Comparison of ENCODE assay signal across 1 cellular context in genomic region chr14:70073924-70074566, GRCh38.
TF ChIP-seq lines count a peak whose summit lies in the region.

No MANE protein-coding gene starts in this region.

TF ChIP-seq in HepG2, 621 proteins besides CTCF, POLR2A, EP300 and RAD21 (continued from another document and continues in another):
- TF ChIP-seq HMGXB3 (CRISPR knock-in tag; IDR thresholded peaks at IDR 0.05; ENCODE audit: borderline replicate concordance) (peak; percentile 70; the same call in 1 of the 2 replicates), GATAD1 (CRISPR knock-in tag; IDR thresholded peaks at IDR 0.05) (0 out of 2 replicates have a peak, but pooled peaks have one; percentile 49), PAWR (CRISPR knock-in tag; IDR thresholded peaks at IDR 0.05; ENCODE audit: borderline replicate concordance) (no peak), CSRNP2 (CRISPR knock-in tag; conservative IDR thresholded peaks at IDR 0.05; ENCODE audit: low read depth) (no peak), FOXO1 (CRISPR knock-in tag; IDR thresholded peaks at IDR 0.05) (peak; percentile 61; the same call in 1 of the 2 replicates), SALL1 (CRISPR knock-in tag; IDR thresholded peaks at IDR 0.05) (peak; percentile 75), ETV5 (CRISPR knock-in tag; IDR thresholded peaks at IDR 0.05; ENCODE audit: borderline replicate concordance) (peak; percentile 50; the same call in 1 of the 2 replicates), ZNF501 (CRISPR knock-in tag; IDR thresholded peaks at IDR 0.05) (peak; percentile 23; the same call in 1 of the 2 replicates), KLF11 (CRISPR knock-in tag; IDR thresholded peaks at IDR 0.05) (0 out of 2 replicates have a peak, but pooled peaks have one; percentile 40), ATF7-NPFF (CRISPR knock-in tag; IDR thresholded peaks at IDR 0.05; ENCODE audit: low read depth) (no peak; the same call in 1 of the 2 replicates), HBP1 (CRISPR knock-in tag; IDR thresholded peaks at IDR 0.05; ENCODE audit: low read depth) (peak; percentile 77; the same call in 1 of the 2 replicates), RFX3 (CRISPR knock-in tag; IDR thresholded peaks at IDR 0.05) (no peak), GLI4 (CRISPR knock-in tag; IDR thresholded peaks at IDR 0.05; ENCODE audit: borderline replicate concordance) (no peak), ZFP36 (IDR thresholded peaks at IDR 0.05; ENCODE audit: borderline replicate concordance, low read depth, low read length, partially characterized antibody) (no peak), ZBED4 (CRISPR knock-in tag; IDR thresholded peaks at IDR 0.05; ENCODE audit: borderline replicate concordance) (peak; percentile 32; the same call in 1 of the 2 replicates), ZFX (CRISPR knock-in tag; IDR thresholded peaks at IDR 0.05; ENCODE audit: low read depth) (peak; percentile 19; the same call in 1 of the 2 replicates), NCOA2 (CRISPR knock-in tag; IDR thresholded peaks at IDR 0.05) (peak; percentile 29; the same call in 1 of the 2 replicates), ZBTB20 (CRISPR knock-in tag; IDR thresholded peaks at IDR 0.05; ENCODE audit: borderline replicate concordance, low read depth) (0 out of 2 replicates have a peak, but pooled peaks have one; percentile 30), PITX1 (CRISPR knock-in tag; IDR thresholded peaks at IDR 0.05) (0 out of 2 replicates have a peak, but pooled peaks have one; percentile 49), SP140L (CRISPR knock-in tag; IDR thresholded peaks at IDR 0.05; ENCODE audit: borderline replicate concordance) (peak; percentile 27; the same call in 1 of the 2 replicates), SSRP1 (CRISPR knock-in tag; IDR thresholded peaks at IDR 0.05) (peak; percentile 94), NFYB (CRISPR knock-in tag; IDR thresholded peaks at IDR 0.05) (0 out of 2 replicates have a peak, but pooled peaks have one; percentile 23), BCL6 (CRISPR knock-in tag; IDR thresholded peaks at IDR 0.05) (peak; percentile 49; the same call in 1 of the 2 replicates), ZNF644 (CRISPR knock-in tag; IDR thresholded peaks at IDR 0.05; ENCODE audit: low read depth) (peak; percentile 83), THAP11 (CRISPR knock-in tag; IDR thresholded peaks at IDR 0.05) (peak; percentile 56), NFAT5 (CRISPR knock-in tag; IDR thresholded peaks at IDR 0.05) (no peak), FOXK1 (CRISPR knock-in tag; IDR thresholded peaks at IDR 0.05; ENCODE audit: borderline replicate concordance, low read depth) (peak; percentile 20; the same call in 1 of the 2 replicates), GABPB1 (CRISPR knock-in tag; IDR thresholded peaks at IDR 0.05) (peak; percentile 23; the same call in 1 of the 2 replicates), ZSCAN29 (CRISPR knock-in tag; conservative IDR thresholded peaks at IDR 0.05) (no peak), KLF16 (CRISPR knock-in tag; IDR thresholded peaks at IDR 0.05) (peak in 1 of 2 experiments; percentile 67; a peak in 1 of 4 replicates), RXRA (CRISPR knock-in tag; IDR thresholded peaks at IDR 0.05) (no peak; the same call in 1 of the 2 replicates), BORCS8-MEF2B (CRISPR knock-in tag; IDR thresholded peaks at IDR 0.05) (0 out of 2 replicates have a peak, but pooled peaks have one; percentile 44), HNF4A (CRISPR knock-in tag; IDR thresholded peaks at IDR 0.05) (0 out of 2 replicates have a peak, but pooled peaks have one; percentile 8), ZNF740 (CRISPR knock-in tag; IDR thresholded peaks at IDR 0.05) (no peak), ZBTB7B (CRISPR knock-in tag; IDR thresholded peaks at IDR 0.05) (peak; percentile 62; the same call in 1 of the 2 replicates), PPARG (CRISPR knock-in tag; conservative IDR thresholded peaks at IDR 0.05) (peak; percentile 76), HHEX (CRISPR knock-in tag; IDR thresholded peaks at IDR 0.05) (0 out of 2 replicates have a peak, but pooled peaks have one; percentile 24), ZNF12 (CRISPR knock-in tag; IDR thresholded peaks at IDR 0.05) (peak; percentile 51; the same call in 1 of the 2 replicates), ZMYM3 (CRISPR knock-in tag; IDR thresholded peaks at IDR 0.05) (0 out of 2 replicates have a peak, but pooled peaks have one; percentile 22), FOXA3 (CRISPR knock-in tag; IDR thresholded peaks at IDR 0.05) (peak; percentile 63), NKX3-1 (CRISPR knock-in tag; IDR thresholded peaks at IDR 0.05) (no peak), KAT8 (CRISPR knock-in tag; IDR thresholded peaks at IDR 0.05) (peak; percentile 50; the same call in 1 of the 2 replicates), MAX (IDR thresholded peaks at IDR 0.05) (peak; percentile 33; the same call in 1 of the 2 replicates), YEATS2 (CRISPR knock-in tag; IDR thresholded peaks at IDR 0.05; ENCODE audit: borderline replicate concordance) (0 out of 2 replicates have a peak, but pooled peaks have one; percentile 41), ZMAT5 (CRISPR knock-in tag; IDR thresholded peaks at IDR 0.05; ENCODE audit: borderline replicate concordance, low read depth) (no peak), MXD4 (CRISPR knock-in tag; IDR thresholded peaks at IDR 0.05) (peak; percentile 48; the same call in 1 of the 2 replicates)
